1 cellular context compared by ENCODE assay signal in genomic region chr2:43074052-43074451, GRCh38.
TF ChIP-seq lines count a peak whose summit lies in the region.

No MANE protein-coding gene starts in this region.

TF ChIP-seq in WTC11, 78 proteins besides CTCF, POLR2A, EP300 and RAD21 (continued from another document):
- no peak for TF ChIP-seq PRDM15 (CRISPR knock-in tag; IDR thresholded peaks at IDR 0.05)
